2 cellular contexts compared by ENCODE assay signal in genomic region chr1:226679303-226679702, GRCh38.
TF ChIP-seq lines count a peak whose summit lies in the region.

No MANE protein-coding gene starts in this region.

TF ChIP-seq in liver, 16 proteins besides CTCF, POLR2A, EP300 and RAD21 (continued from another document):
- TF ChIP-seq FOXA1 (IDR thresholded peaks at IDR 0.05) (no peak), ATF3 (IDR thresholded peaks at IDR 0.05) (no peak), GABPA (IDR thresholded peaks at IDR 0.05 in 1 of 2, conservative IDR thresholded peaks at IDR 0.05 in 1 of 2) (no peak), TAF1 (conservative IDR thresholded peaks at IDR 0.05) (no peak), JUND (IDR thresholded peaks at IDR 0.05) (no peak), YY1 (IDR thresholded peaks at IDR 0.05) (no peak)

TF ChIP-seq in HEK293T, 16 proteins besides CTCF, POLR2A, EP300 and RAD21 (continued from another document):
- TF ChIP-seq CTBP1 (IDR thresholded peaks at IDR 0.05; ENCODE audit: borderline replicate concordance) (no peak), FOXM1 (IDR thresholded peaks at IDR 0.05; ENCODE audit: borderline replicate concordance) (no peak), PKNOX1 (IDR thresholded peaks at IDR 0.05) (no peak), HDGF (IDR thresholded peaks at IDR 0.05; ENCODE audit: borderline replicate concordance) (no peak), SUZ12 (IDR thresholded peaks at IDR 0.05) (no peak), SP1 (IDR thresholded peaks at IDR 0.05) (no peak)
